Comparison of ENCODE assay signal across 8 cellular contexts in genomic region chr20:58309607-58310290, GRCh38. TPM values are rescaled to one million over a fixed set of nuclear protein-coding genes. Genes with fewer than 3 reads are reported as not detected.
DNase-seq lines count a peak whose midpoint lies in the region; ATAC-seq, FAIRE-seq and TF ChIP-seq lines count a peak whose summit lies in the region.

RAB22A (plus strand) TSS chr20:58309715; CDS start chr20:58309977, 262 bp downstream.

- H3K9me3 ChIP-seq in MM.1S (replicated peaks; ENCODE audit: insufficient read depth, low read length) (no peaks in the 10 kb centered on the region), right cardiac atrium (ENCODE audit: control insufficient read depth, low read length) (no peaks in the 10 kb centered on the region)

- intact Hi-C loops in right cardiac atrium (cut with DNase I), result no loop called here

- H3F3A ChIP-seq in MM.1S (ENCODE audit: insufficient read depth, low read length), result no peaks in the 10 kb centered on the region

- 0 out of 2 replicates have a peak, but pooled peaks cover 9% of the 10 kb centered on the region for H3K4me1 ChIP-seq in MM.1S (ENCODE audit: low read length)
- H3K4me1 ChIP-seq in right cardiac atrium (ENCODE audit: control insufficient read depth, insufficient read depth, low read length), result no peaks in the 10 kb centered on the region

- peak within 1 kb of the TSS; percentile 91 for H3K9ac ChIP-seq in MM.1S (ENCODE audit: low read length)

- peak within 1 kb of the TSS; percentile 94 for H3K4me2 ChIP-seq in MM.1S (ENCODE audit: low read depth, low read length)

- H2AFZ ChIP-seq in MM.1S (ENCODE audit: low read length), result peak within 1 kb of the TSS; percentile 99

- H3K36me3 ChIP-seq in H7 (replicated peaks; ENCODE audit: control insufficient read depth, insufficient read depth, low read length), result peaks cover 7% of the 10 kb centered on the region
- no peaks in the 10 kb centered on the region for H3K36me3 ChIP-seq in MM.1S (replicated peaks; ENCODE audit: insufficient read depth, low read length)

- WGBS in right cardiac atrium, result under 1% methylated on average over 72 of the region's 72 CpGs

- peak; percentile 92 to 94 for ATAC-seq in right cardiac atrium

- TF ChIP-seq CTCF in GM10266 (IDR thresholded peaks at IDR 0.05; ENCODE audit: control insufficient read depth, insufficient read depth, low read depth, missing control alignments) (no peak), MM.1S (IDR thresholded peaks at IDR 0.05; ENCODE audit: low read length) (no peak)

- DNase-seq in GM10266 (ENCODE audit: extremely low spot score), result peak; percentile 98
- DNase-seq in H7, result peak; percentile 97
- peak; percentile 83 for DNase-seq in MM.1S
- DNase-seq in T-helper 2 cell, result peak; percentile 71 to 87 (median 75)
- peak; percentile 85 to 94 (median 93) for DNase-seq in right cardiac atrium
- peak; percentile 83 for DNase-seq in putamen (ENCODE audit: low spot score)
- peak; percentile 99 for DNase-seq in urothelium cell line (ENCODE audit: low spot score)

- H3K4me3 ChIP-seq in H7 (ENCODE audit: insufficient read depth, low read depth, low read length) (peak within 1 kb of the TSS; percentile 83), MM.1S (ENCODE audit: low read length) (peak within 1 kb of the TSS; percentile 97), right cardiac atrium (ENCODE audit: low read length) (peak within 1 kb of the TSS; percentile 95)

- no peaks in the 10 kb centered on the region for H4K20me1 ChIP-seq in MM.1S (ENCODE audit: insufficient read depth, low read length)

- H3K79me2 ChIP-seq in MM.1S (ENCODE audit: low read length), result peaks cover 42% of the 10 kb centered on the region

- H3K27me3 ChIP-seq in H7 (ENCODE audit: control insufficient read depth, insufficient read depth, low read length) (no peaks in the 10 kb centered on the region), MM.1S (replicated peaks; ENCODE audit: insufficient read depth, low read length) (no peaks in the 10 kb centered on the region), right cardiac atrium (ENCODE audit: control insufficient read depth, insufficient read depth) (no peaks in the 10 kb centered on the region)

- H3K9me2 ChIP-seq in MM.1S (replicated peaks; ENCODE audit: insufficient read depth, low read length), result no peaks in the 10 kb centered on the region

- H3K27ac ChIP-seq in MM.1S (ENCODE audit: low read length), result peak within 1 kb of the TSS; percentile 34; the same call in 1 of the 2 replicates
- peak within 1 kb of the TSS; percentile 70 for H3K27ac ChIP-seq in angular gyrus (ENCODE audit: low read depth, low read length)
- peak within 1 kb of the TSS; percentile 68 for H3K27ac ChIP-seq in right cardiac atrium (ENCODE audit: low read length)

- FAIRE-seq in urothelium cell line (lab: Jason Lieb, UNC), result no peak

RNA-seq across cellular contexts. Expression of gene RAB22A, which starts in this region (rescaled TPM):
- total RNA-seq in H7 (2014; rRNA removed; shearing (Covaris generic)), result 3.8 and 5.8 TPM in 2 replicates
- total RNA-seq in right cardiac atrium, result 10 to 100 TPM in 1 of 4 donors, 1 to 10 TPM in 3; 7.9 to 10.4 (median 9.3) TPM
- 4.1 TPM for polyA plus RNA-seq in right cardiac atrium

Comparison
In these comparisons a context has a peak if more than half of its experiments do, and no peak if none do; other contexts are left out.
1. Peak in every context shown above with its lines: DNase-seq, ATAC-seq, H3K4me3 ChIP-seq and H3K27ac ChIP-seq.